In the genomic region with DNA sequence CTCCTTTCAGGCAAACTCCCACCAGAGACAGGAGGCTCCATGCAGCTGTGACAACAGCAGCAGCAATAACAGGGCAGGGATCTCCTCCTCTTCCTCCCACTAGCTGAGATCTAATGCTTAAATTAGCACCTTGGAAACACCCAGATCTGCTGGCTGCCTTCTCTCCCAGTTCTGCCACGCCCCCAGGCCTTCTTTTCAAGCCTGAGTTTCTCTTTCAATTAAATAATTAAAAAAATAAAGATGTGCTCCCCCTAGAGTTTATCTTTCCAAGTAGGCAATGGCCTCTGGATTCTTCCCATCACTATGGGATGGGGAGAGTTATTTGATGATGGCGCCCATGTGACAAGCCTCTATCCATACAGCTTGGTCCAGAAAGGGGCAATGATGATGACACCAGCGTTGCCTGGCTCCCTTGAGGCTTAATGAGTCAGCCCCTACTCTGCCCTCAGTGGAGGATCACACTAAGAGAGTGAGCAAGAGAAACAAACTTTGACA, we compare ENCODE assay signal across 11 cellular contexts. TPM values are rescaled to one million over a fixed set of nuclear protein-coding genes. Genes with fewer than 3 reads are reported as not detected.
DNase-seq lines count a peak whose midpoint lies in the region; ATAC-seq and TF ChIP-seq lines count a peak whose summit lies in the region.
"Had no signal": no experiment of that assay in that cellular context is flagged by ENCODE, and none has a peak within 500 bp of the region (broad histone marks: within the 10 kb centered on the region; RNA-seq: fewer than 3 reads in every experiment).

No MANE protein-coding gene starts in this region.

- ATAC-seq in CD4-positive, alpha-beta T cell (ENCODE audit: poor library complexity): no peak
- ATAC-seq: T-cell had no signal

- no peaks in the 10 kb centered on the region for H3K9me3 ChIP-seq in CD4-positive, alpha-beta T cell (ENCODE audit: control insufficient read depth, low read length)
- H3K9me3 ChIP-seq: thyroid gland had no signal

- no peak overlapping the region for H3K27ac ChIP-seq in CD4-positive, alpha-beta T cell (ENCODE audit: low read depth, low read length)
- H3K27ac ChIP-seq: thyroid gland had no signal

- no peaks in the 10 kb centered on the region for H3K27me3 ChIP-seq in CD4-positive, alpha-beta T cell (ENCODE audit: control insufficient read depth, insufficient read depth, low read length)
- H3K27me3 ChIP-seq: thyroid gland had no signal

- H3K4me3 Mint-ChIP-seq in CD4-positive, alpha-beta T cell: peak overlapping the region; percentile 27
- H3K4me3 Mint-ChIP-seq: T-cell had no signal

- CTCF ChIA-PET in CD4-positive, alpha-beta T cell (lab: Charles Lee): interaction anchor here (1.0 kb wide), 1 partner anchor 11 kb away, joined by 3 read pairs; no protein-coding TSS in a partner anchor

- peaks cover 35% of the 10 kb centered on the region for H3K4me1 Mint-ChIP-seq in CD4-positive, alpha-beta T cell (ENCODE audit: low read depth)

- POLR2A ChIA-PET in CD4-positive, alpha-beta T cell (lab: Charles Lee): no interaction called here

- no peaks in the 10 kb centered on the region for H3K36me3 Mint-ChIP-seq in CD4-positive, alpha-beta T cell (ENCODE audit: low read depth)

- no peaks in the 10 kb centered on the region for H3K9me3 Mint-ChIP-seq in CD4-positive, alpha-beta T cell
- H3K9me3 Mint-ChIP-seq: T-cell had no signal

- no peaks in the 10 kb centered on the region for H3K27me3 Mint-ChIP-seq in CD4-positive, alpha-beta T cell
- H3K27me3 Mint-ChIP-seq: T-cell had no signal

- DNase-seq in A172 (ENCODE audit: low spot score): peak; percentile 62
- DNase-seq in CD4-positive, alpha-beta T cell: no peak
- peak; percentile 44 for DNase-seq in OCI-M1 (lab: John Stamatoyannopoulos, UW)
- peak; percentile 41 for DNase-seq in glomerular visceral epithelial cell (ENCODE audit: extremely low spot score)
- no peak for DNase-seq in islet precursor cell
- DNase-seq in mucosa of gallbladder (ENCODE audit: low spot score): no peak
- DNase-seq in activated effector memory CD4-positive, alpha-beta T cell treated with Interleukin-2 at 50 U/mL for 16 hours: no peak
- no peak for DNase-seq in SKM-1 treated with dmso at 0.1 percent for 144 hours (lab: John Stamatoyannopoulos, UW; ENCODE audit: unreplicated experiment)
- DNase-seq: effector CD8-positive, alpha-beta T cell; T-cell; thyroid gland had no signal

- no peak overlapping the region for H3K27ac Mint-ChIP-seq in CD4-positive, alpha-beta T cell
- H3K27ac Mint-ChIP-seq: T-cell had no signal

- intact Hi-C loops in CD4-positive, alpha-beta T cell (cut with DNase I, micrococcal nuclease): loop anchor here in 1 of 2 experiments (5.0 kb wide), 7 partner anchors 158 to 637 kb away; a partner anchor contains a TSS

- no peak for TF ChIP-seq CTCF in CD4-positive, alpha-beta T cell (IDR thresholded peaks at IDR 0.05)

RNA-seq across cellular contexts. Expression of a gene that starts 3.8 kb away (rescaled TPM):
- 11.1 and 11.6 TPM in 2 replicates for total RNA-seq in A172 (2014; rRNA removed; shearing (Covaris generic))
- total RNA-seq in CD4-positive, alpha-beta T cell: 1 to 10 TPM; 7.7 to 8.5 TPM
- 24.0 TPM for total RNA-seq in mucosa of gallbladder

RNA-seq across cellular contexts. Expression of a gene that starts 4.0 kb away (rescaled TPM):
- total RNA-seq in A172 (2014; rRNA removed; shearing (Covaris generic)): not detected in 2 replicates
- total RNA-seq in CD4-positive, alpha-beta T cell: not detected
- 0.52 TPM for total RNA-seq in mucosa of gallbladder
- total RNA-seq: T-cell had no signal

Comparison
In these comparisons a context has a peak if more than half of its experiments do, and no peak if none do; other contexts are left out.
1. DNase-seq: peak in A172 (single experiment), OCI-M1 (single experiment) and glomerular visceral epithelial cell (single experiment); none in CD4-positive, alpha-beta T cell (0 of 10), islet precursor cell (single experiment), mucosa of gallbladder (single experiment), activated effector memory CD4-positive, alpha-beta T cell treated with Interleukin-2 at 50 U/mL for 16 hours (single experiment) and SKM-1 treated with dmso at 0.1 percent for 144 hours (single experiment).